ENCODE assay signal across 19 cellular contexts in the genomic region with DNA sequence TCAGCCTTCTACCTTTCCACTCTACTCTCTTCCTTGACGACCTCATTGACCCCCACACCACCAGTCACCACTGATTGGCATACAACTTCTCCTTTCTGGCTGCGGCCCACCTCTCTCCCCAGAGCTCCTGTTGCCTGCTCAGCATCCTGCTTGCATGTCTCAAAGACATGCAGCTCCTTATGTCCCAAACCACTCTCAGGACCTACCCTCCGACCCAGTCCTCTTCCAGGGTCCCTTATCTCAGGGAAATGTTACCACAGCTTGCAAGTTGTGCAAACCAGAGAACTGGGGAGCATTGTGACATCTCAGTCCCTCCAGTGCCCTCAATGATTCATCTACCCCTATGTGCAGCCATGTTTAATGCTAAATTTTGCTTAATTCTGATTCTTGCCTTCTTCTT. TPM values are rescaled to one million over a fixed set of nuclear protein-coding genes. Genes with fewer than 3 reads are reported as not detected.
DNase-seq lines count a peak whose midpoint lies in the region; ATAC-seq and TF ChIP-seq lines count a peak whose summit lies in the region.
"Had no signal": no experiment of that assay in that cellular context is flagged by ENCODE, and none has a peak within 500 bp of the region (broad histone marks: within the 10 kb centered on the region; RNA-seq: fewer than 3 reads in every experiment).

No MANE protein-coding gene starts in this region.

- no peak overlapping the region for H3K4me3 ChIP-seq in tibial artery

- no peak for DNase-seq in activated naive CD8-positive, alpha-beta T cell treated with anti-CD3 and anti-CD28 coated beads, Interleukin-2, amount 10 ng/mL, durations not matched to agents 7 days and 5 days
- no peak for DNase-seq in activated naive CD8-positive, alpha-beta T cell treated with anti-CD3 and anti-CD28 coated beads, Interleukin-2, amount 50 U/mL, for 24 hours
- DNase-seq in NOMO-1 treated with DMSO at 0.1 percent for 48 hours (lab: John Stamatoyannopoulos, UW; ENCODE audit: unreplicated experiment) (peak; percentile 75), activated B cell treated with CpG ODN at 0.5 μM for 24 hours (no peak), foreskin melanocyte (no peak), glomerular visceral epithelial cell (ENCODE audit: extremely low spot score) (no peak), tibial artery (no peak)
- DNase-seq: CD4-positive, alpha-beta memory T cell; GOT3; NCI-H1092 treated with DMSO at 0.1 percent for 48 hours; NCI-H1694; NCI-H2107; NCI-H345; NCI-H526 treated with DMSO at 0.1 percent for 48 hours had no signal

- no peaks in the 10 kb centered on the region for H3K4me1 ChIP-seq in tibial artery

- H3K4me3 Mint-ChIP-seq in activated naive CD8-positive, alpha-beta T cell treated with anti-CD3 and anti-CD28 coated beads, Interleukin-2, amount 10 ng/mL, durations not matched to agents 7 days and 5 days, result no peak overlapping the region
- H3K4me3 Mint-ChIP-seq in activated naive CD8-positive, alpha-beta T cell treated with anti-CD3 and anti-CD28 coated beads, Interleukin-2, amount 50 U/mL, for 24 hours, result no peak overlapping the region
- no peak overlapping the region for H3K4me3 Mint-ChIP-seq in activated B cell treated with CpG ODN at 0.5 μM for 24 hours
- H3K4me3 Mint-ChIP-seq: CD4-positive, alpha-beta memory T cell had no signal

- peaks cover 14% of the 10 kb centered on the region for H3K27me3 Mint-ChIP-seq in activated naive CD8-positive, alpha-beta T cell treated with anti-CD3 and anti-CD28 coated beads, Interleukin-2, amount 10 ng/mL, durations not matched to agents 7 days and 5 days
- peaks cover 3% of the 10 kb centered on the region for H3K27me3 Mint-ChIP-seq in activated naive CD8-positive, alpha-beta T cell treated with anti-CD3 and anti-CD28 coated beads, Interleukin-2, amount 50 U/mL, for 24 hours
- H3K27me3 Mint-ChIP-seq in activated B cell treated with CpG ODN at 0.5 μM for 24 hours, result no peaks in the 10 kb centered on the region

- H3K36me3 Mint-ChIP-seq in activated naive CD8-positive, alpha-beta T cell treated with anti-CD3 and anti-CD28 coated beads, Interleukin-2, amount 10 ng/mL, durations not matched to agents 7 days and 5 days, result peaks cover 5% of the 10 kb centered on the region
- H3K36me3 Mint-ChIP-seq in activated naive CD8-positive, alpha-beta T cell treated with anti-CD3 and anti-CD28 coated beads, Interleukin-2, amount 50 U/mL, for 24 hours (ENCODE audit: low read depth), result no peaks in the 10 kb centered on the region
- no peaks in the 10 kb centered on the region for H3K36me3 Mint-ChIP-seq in activated B cell treated with CpG ODN at 0.5 μM for 24 hours (ENCODE audit: low read depth)
- H3K36me3 Mint-ChIP-seq: CD4-positive, alpha-beta memory T cell had no signal

- peaks cover 6% of the 10 kb centered on the region for H3K9me3 Mint-ChIP-seq in activated naive CD8-positive, alpha-beta T cell treated with anti-CD3 and anti-CD28 coated beads, Interleukin-2, amount 10 ng/mL, durations not matched to agents 7 days and 5 days
- peaks cover under 1% of the 10 kb centered on the region for H3K9me3 Mint-ChIP-seq in activated naive CD8-positive, alpha-beta T cell treated with anti-CD3 and anti-CD28 coated beads, Interleukin-2, amount 50 U/mL, for 24 hours
- no peaks in the 10 kb centered on the region for H3K9me3 Mint-ChIP-seq in activated B cell treated with CpG ODN at 0.5 μM for 24 hours

- H3K4me1 Mint-ChIP-seq in activated naive CD8-positive, alpha-beta T cell treated with anti-CD3 and anti-CD28 coated beads, Interleukin-2, amount 10 ng/mL, durations not matched to agents 7 days and 5 days, result peaks cover 7% of the 10 kb centered on the region
- peaks cover 13% of the 10 kb centered on the region for H3K4me1 Mint-ChIP-seq in activated naive CD8-positive, alpha-beta T cell treated with anti-CD3 and anti-CD28 coated beads, Interleukin-2, amount 50 U/mL, for 24 hours
- peaks cover 64% of the 10 kb centered on the region for H3K4me1 Mint-ChIP-seq in activated B cell treated with CpG ODN at 0.5 μM for 24 hours

- H3K36me3 ChIP-seq in tibial artery, result no peaks in the 10 kb centered on the region

- POLR2A ChIA-PET in activated naive CD8-positive, alpha-beta T cell treated with anti-CD3 and anti-CD28 coated beads, Interleukin-2, amount 10 ng/mL, durations not matched to agents 7 days and 5 days (lab: Charles Lee), result no interaction called here
- POLR2A ChIA-PET in activated B cell treated with CpG ODN at 0.5 μM for 24 hours (lab: Charles Lee), result interaction anchor here (1.0 kb wide), 1 partner anchor 38 kb away, joined by 3 read pairs; no protein-coding TSS in a partner anchor

- H3K27ac Mint-ChIP-seq in activated naive CD8-positive, alpha-beta T cell treated with anti-CD3 and anti-CD28 coated beads, Interleukin-2, amount 10 ng/mL, durations not matched to agents 7 days and 5 days, result peak overlapping the region; percentile 26
- H3K27ac Mint-ChIP-seq in activated naive CD8-positive, alpha-beta T cell treated with anti-CD3 and anti-CD28 coated beads, Interleukin-2, amount 50 U/mL, for 24 hours, result no peak overlapping the region
- peak overlapping the region; percentile 20 for H3K27ac Mint-ChIP-seq in activated B cell treated with CpG ODN at 0.5 μM for 24 hours
- H3K27ac Mint-ChIP-seq: CD4-positive, alpha-beta memory T cell had no signal

- H3K9me3 ChIP-seq in tibial artery, result no peaks in the 10 kb centered on the region

- intact Hi-C loops in activated B cell treated with CpG ODN at 0.5 μM for 24 hours (cut with micrococcal nuclease), result no loop called here
- intact Hi-C loops in tibial artery (cut with DNase I; ENCODE audit: low total_unique reads), result no loop called here

- TF ChIP-seq CTCF in activated B cell treated with CpG ODN at 0.5 μM for 24 hours (IDR thresholded peaks at IDR 0.05) (no peak), tibial artery (IDR thresholded peaks at IDR 0.05) (no peak)

- no peak for ATAC-seq in activated naive CD8-positive, alpha-beta T cell treated with anti-CD3 and anti-CD28 coated beads, Interleukin-2, amount 10 ng/mL, durations not matched to agents 7 days and 5 days (ENCODE audit: low read depth)
- no peak for ATAC-seq in activated naive CD8-positive, alpha-beta T cell treated with anti-CD3 and anti-CD28 coated beads, Interleukin-2, amount 50 U/mL, for 24 hours
- ATAC-seq in activated B cell treated with CpG ODN at 0.5 μM for 24 hours (ENCODE audit: low read depth), result no peak
- no peak for ATAC-seq in HG03280 (IDR thresholded peaks at IDR 0.05; ENCODE audit: unreplicated experiment)
- ATAC-seq: HepG2, SK-N-SH treated with all-trans-retinoic acid at 6 μM for 48 hours had no signal

- H3K27ac ChIP-seq in tibial artery, result no peak overlapping the region

- CTCF ChIA-PET in activated B cell treated with CpG ODN at 0.5 μM for 24 hours (lab: Charles Lee), result no interaction called here

- no peaks in the 10 kb centered on the region for H3K27me3 ChIP-seq in tibial artery

RNA-seq across cellular contexts. Expression of a gene that starts 49.9 kb away (rescaled TPM):
- total RNA-seq in activated naive CD8-positive, alpha-beta T cell treated with anti-CD3 and anti-CD28 coated beads, Interleukin-2, amount 10 ng/mL, durations not matched to agents 7 days and 5 days, result not detected
- 0.05 TPM in 1 of 2 replicates, not detected in the other for total RNA-seq in activated B cell treated with CpG ODN at 0.5 μM for 24 hours
- total RNA-seq: A172; CD4-positive, alpha-beta memory T cell; HepG2; LHCN-M2 had no signal
